In the genomic region with DNA sequence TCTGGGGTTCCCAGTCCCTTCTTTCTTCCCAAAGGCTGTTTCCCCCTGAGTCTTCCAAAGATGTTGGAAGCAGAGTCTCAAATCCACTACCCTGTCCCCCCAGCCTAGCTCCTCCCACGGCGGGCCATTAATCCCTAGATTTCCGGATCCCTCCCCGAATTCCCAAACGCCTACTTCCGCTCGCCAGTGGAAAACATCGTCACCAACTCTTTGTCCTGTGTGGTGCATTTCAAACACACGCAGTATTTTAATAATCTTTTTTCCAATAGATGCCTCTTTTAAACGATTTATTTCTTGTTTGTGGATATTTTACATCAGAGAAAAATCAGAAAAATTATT, we compare ENCODE assay signal across 8 cellular contexts.
DNase-seq lines count a peak whose midpoint lies in the region; ATAC-seq, FAIRE-seq and TF ChIP-seq lines count a peak whose summit lies in the region.

No MANE protein-coding gene starts in this region.

- H3K27ac ChIP-seq in HL-60 (replicated peaks) (peak overlapping the region; percentile 70), coronary artery (peak overlapping the region; percentile 99 to 100), layer of hippocampus (ENCODE audit: low read depth, low read length) (peak overlapping the region; percentile 91)

- H3K4me3 Mint-ChIP-seq in stimulated activated memory B cell treated with anti-CD40 and anti-IgM and Interleukin-4, amounts not matched to agents 10 μg/mL and 1 μg/mL and 100 μg/mL, for 72 hours: peak overlapping the region; percentile 98

- H3K27me3 Mint-ChIP-seq in stimulated activated memory B cell treated with anti-CD40 and anti-IgM and Interleukin-4, amounts not matched to agents 10 μg/mL and 1 μg/mL and 100 μg/mL, for 72 hours: no peaks in the 10 kb centered on the region

- H3K4me3 ChIP-seq in HL-60 (replicated peaks; ENCODE audit: insufficient read depth, low read length): peak overlapping the region; percentile 98
- peak overlapping the region; percentile 100 for H3K4me3 ChIP-seq in coronary artery

- H3K36me3 Mint-ChIP-seq in stimulated activated memory B cell treated with anti-CD40 and anti-IgM and Interleukin-4, amounts not matched to agents 10 μg/mL and 1 μg/mL and 100 μg/mL, for 72 hours: peaks cover 8% of the 10 kb centered on the region

- peaks cover 51% of the 10 kb centered on the region for H3K4me1 Mint-ChIP-seq in stimulated activated memory B cell treated with anti-CD40 and anti-IgM and Interleukin-4, amounts not matched to agents 10 μg/mL and 1 μg/mL and 100 μg/mL, for 72 hours

- FAIRE-seq in RCC 7860 (lab: Jason Lieb, UNC): peak; percentile 36

- peak; percentile 30 for DNase-seq in CD1c-positive myeloid dendritic cell (ENCODE audit: extremely low spot score)
- DNase-seq in HL-60 (ENCODE audit: low read depth in 1 of 2, low spot score in 1 of 2): no peak
- peak; percentile 28 for DNase-seq in RCC 7860 (ENCODE audit: low spot score)
- DNase-seq in coronary artery (ENCODE audit: low spot score): peak; percentile 82
- DNase-seq in SIG-M5 treated with dmso at 0.1 percent for 504 hours (lab: John Stamatoyannopoulos, UW; ENCODE audit: unreplicated experiment): no peak

- no peak for ATAC-seq in stimulated activated memory B cell treated with anti-CD40 and anti-IgM and Interleukin-4, amounts not matched to agents 10 μg/mL and 1 μg/mL and 100 μg/mL, for 72 hours
- ATAC-seq in GM19035 (IDR thresholded peaks at IDR 0.05; ENCODE audit: unreplicated experiment): no peak

- H3K27ac Mint-ChIP-seq in stimulated activated memory B cell treated with anti-CD40 and anti-IgM and Interleukin-4, amounts not matched to agents 10 μg/mL and 1 μg/mL and 100 μg/mL, for 72 hours: peak overlapping the region; percentile 95

- TF ChIP-seq CTCF in HL-60 (IDR thresholded peaks at IDR 0.05; ENCODE audit: insufficient read depth, low read length) (no peak), coronary artery (IDR thresholded peaks at IDR 0.05) (no peak)

- no peaks in the 10 kb centered on the region for H3K9me3 Mint-ChIP-seq in stimulated activated memory B cell treated with anti-CD40 and anti-IgM and Interleukin-4, amounts not matched to agents 10 μg/mL and 1 μg/mL and 100 μg/mL, for 72 hours

- H3K27me3 ChIP-seq in HL-60 (ENCODE audit: insufficient read depth, poor library complexity, severe bottlenecking) (no peaks in the 10 kb centered on the region), layer of hippocampus (ENCODE audit: control insufficient read depth, insufficient read depth, low read length) (no peaks in the 10 kb centered on the region)

Comparison
In these comparisons a context has a peak if more than half of its experiments do, and no peak if none do; other contexts are left out.
1. DNase-seq: peak in CD1c-positive myeloid dendritic cell (single experiment), RCC 7860 (single experiment) and coronary artery (single experiment); none in HL-60 (0 of 2) and SIG-M5 treated with dmso at 0.1 percent for 504 hours (single experiment).
2. Peak in every context shown above with its lines, with median percentiles within 50 percentile points of each other: H3K27ac ChIP-seq.